In the genomic region with DNA sequence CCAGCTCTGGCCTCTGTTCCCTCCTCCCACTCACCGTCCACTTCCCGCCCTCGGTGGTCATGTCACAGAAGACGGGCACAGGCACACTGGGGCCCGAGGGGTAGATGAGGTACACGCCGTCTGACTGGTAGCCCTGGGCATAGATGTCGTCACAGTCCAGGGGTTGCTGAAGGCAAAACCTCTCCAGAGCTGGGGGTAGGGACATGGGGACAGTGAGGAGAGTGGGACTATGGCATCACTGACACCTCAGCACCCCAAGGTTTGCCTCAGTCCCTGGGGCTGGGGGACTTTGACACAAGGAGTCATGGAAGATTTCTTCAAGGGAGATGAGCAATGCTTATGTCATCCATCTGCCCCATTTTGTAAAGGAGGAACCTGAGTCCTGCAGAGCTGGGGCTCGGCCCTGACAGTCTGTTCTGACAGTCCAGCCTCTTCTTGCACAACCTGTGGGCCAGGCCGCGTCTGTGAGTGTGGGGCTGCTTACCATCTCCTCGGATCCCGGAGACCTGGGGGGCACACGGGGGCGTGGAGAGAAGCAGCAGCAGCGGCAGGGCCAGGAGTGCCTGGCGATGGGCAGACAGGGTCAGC, we compare ENCODE assay signal across 8 cellular contexts. TPM values are rescaled to one million over a fixed set of nuclear protein-coding genes. Genes with fewer than 3 reads are reported as not detected.
DNase-seq lines count a peak whose midpoint lies in the region; ATAC-seq, FAIRE-seq and TF ChIP-seq lines count a peak whose summit lies in the region.

No MANE protein-coding gene starts in this region.

- H3K27ac ChIP-seq in HepG2 (ENCODE audit: extremely low read length, insufficient read depth, low read length): no peak overlapping the region
- peak overlapping the region; percentile 91 for H3K27ac ChIP-seq in urinary bladder (ENCODE audit: low read depth)

- POLR2A ChIA-PET in HepG2 (lab: Yijun Ruan, JAX): interaction anchor here (1.0 to 3.9 kb wide), 3 partner anchors 8 to 48 kb away, joined by 3 to 33 read pairs (median 3); partner anchors contain the start of gene MAPK7

- H3K9ac ChIP-seq in HepG2 (ENCODE audit: insufficient read depth, low read depth, low read length): 0 out of 2 replicates have a peak overlapping the region, but pooled peaks have one; percentile 8

- no peak for TF ChIP-seq RAD21 in HepG2 (CRISPR knock-in tag; IDR thresholded peaks at IDR 0.05)

- intact Hi-C loops in HepG2 (cut with micrococcal nuclease; ENCODE audit: unreplicated experiment): no loop called here

- no peak overlapping the region for H2AFZ ChIP-seq in HepG2 (ENCODE audit: low read length)

- no peaks in the 10 kb centered on the region for H3K27me3 Mint-ChIP-seq in activated T-cell treated with anti-CD3 and anti-CD28 coated beads, Interleukin-2, amount 50 U/mL, for 4 hours (ENCODE audit: low read depth)

- H3K4me3 ChIP-seq in astrocyte of the spinal cord (ENCODE audit: low read depth, low read length) (peak overlapping the region; percentile 53), HepG2 (replicated peaks in 1 of 3; ENCODE audit: insufficient read depth in 1 of 3, low read depth in 2 of 3, low read length in 3 of 3) (peak overlapping the region in 2 of 3 experiments; percentile 42 to 60; a peak in 3 of 6 replicates), urinary bladder (ENCODE audit: low read depth, low read length) (peak overlapping the region; percentile 29)

- TF ChIP-seq CTCF in astrocyte of the spinal cord (IDR thresholded peaks at IDR 0.05; ENCODE audit: low read depth, low read length) (no peak), HepG2 (CRISPR knock-in tag; IDR thresholded peaks at IDR 0.05) (no peak)

- CTCF ChIA-PET in HepG2 (lab: Yijun Ruan, JAX; ENCODE audit: low intra/inter-chr PET ratio, low total read pairs): no interaction called here

- TF ChIP-seq EP300 in HepG2 (IDR thresholded peaks at IDR 0.05; ENCODE audit: low read depth in 2 of 2, low read length in 2 of 2): no peak
- no peak for TF ChIP-seq EP300 in HepG2 (CRISPR knock-in tag; IDR thresholded peaks at IDR 0.05; ENCODE audit: borderline replicate concordance)

- H3K36me3 ChIP-seq in HepG2 (replicated peaks in 1 of 2; ENCODE audit: control insufficient read depth in 1 of 2, insufficient read depth in 2 of 2, low read length in 2 of 2) (peaks cover 7 to 23% of the 10 kb centered on the region in 2 experiments; a peak in 4 of 5 replicates), urinary bladder (ENCODE audit: insufficient read depth) (no peaks in the 10 kb centered on the region)

- H3K27me3 ChIP-seq in HepG2 (ENCODE audit: control insufficient read depth in 1 of 2, insufficient read depth in 2 of 2, low read length in 2 of 2): peaks cover 0 to 14% of the 10 kb centered on the region in 2 experiments; a peak in 1 of 5 replicates

- no peak for FAIRE-seq in HepG2 (lab: Jason Lieb, UNC)

- H3K4me1 ChIP-seq in HepG2 (ENCODE audit: insufficient read depth, low read length) (peaks cover 29% of the 10 kb centered on the region), urinary bladder (ENCODE audit: insufficient read depth) (no peaks in the 10 kb centered on the region)

- peaks cover 11% of the 10 kb centered on the region for H3K36me3 Mint-ChIP-seq in activated T-cell treated with anti-CD3 and anti-CD28 coated beads, Interleukin-2, amount 50 U/mL, for 4 hours (ENCODE audit: insufficient read depth)

- in situ Hi-C loops in astrocyte of the spinal cord (cut with HindIII; ENCODE audit: low sequenced_read_pairs) (no loop called here), HepG2 (cut with HindIII; ENCODE audit: extremely low pct_ligation_motif_present, low pct_unique_long_range_greater_than_20kb) (no loop called here)

- no peak for TF ChIP-seq POLR2A in HepG2 (IDR thresholded peaks at IDR 0.05; ENCODE audit: insufficient read depth in 1 of 2, low read depth in 2 of 2, low read length in 2 of 2)

- no peaks in the 10 kb centered on the region for H4K20me1 ChIP-seq in HepG2 (ENCODE audit: insufficient read depth, low read length)

- 63% methylated on average over 7 of the region's 17 CpGs for WGBS in HepG2 (ENCODE audit: low lambda C conversion rate)
- WGBS in urinary bladder: 21% methylated on average over 17 of the region's 17 CpGs

- DNase-seq in activated T-cell treated with anti-CD3 and anti-CD28 coated beads, Interleukin-2, amount 50 U/mL, for 4 hours: no peak
- no peak for DNase-seq in activated T-cell treated with anti-CD3 and anti-CD28 coated beads, Interleukin-2, amount 50 U/mL, for 1 hour
- DNase-seq in astrocyte of the spinal cord (ENCODE audit: low read depth, low spot score) (peak; percentile 74), HepG2 (ENCODE audit: low spot score) (no peak), NCI-H2029 treated with DMSO at 0.1 percent for 48 hours (lab: John Stamatoyannopoulos, UW) (no peak)

- no peak overlapping the region for H3K4me3 Mint-ChIP-seq in activated T-cell treated with anti-CD3 and anti-CD28 coated beads, Interleukin-2, amount 50 U/mL, for 4 hours

- H3K9me3 Mint-ChIP-seq in activated T-cell treated with anti-CD3 and anti-CD28 coated beads, Interleukin-2, amount 50 U/mL, for 4 hours: no peaks in the 10 kb centered on the region

- H3K9me3 ChIP-seq in HepG2 (ENCODE audit: low read length): no peaks in the 10 kb centered on the region

- ATAC-seq in activated T-cell treated with anti-CD3 and anti-CD28 coated beads, Interleukin-2, amount 50 U/mL, for 4 hours: peak; percentile 41 to 47
- ATAC-seq in HepG2 (peak; percentile 62), HG03432 (IDR thresholded peaks at IDR 0.05; ENCODE audit: unreplicated experiment) (no peak), HG03097 (IDR thresholded peaks at IDR 0.05; ENCODE audit: low FRiP score, unreplicated experiment) (no peak)

- H3K4me2 ChIP-seq in HepG2 (ENCODE audit: low read depth, low read length): peak overlapping the region; percentile 71

- peaks cover 1% of the 10 kb centered on the region for H3K4me1 Mint-ChIP-seq in activated T-cell treated with anti-CD3 and anti-CD28 coated beads, Interleukin-2, amount 50 U/mL, for 4 hours (ENCODE audit: low read depth)

- no peaks in the 10 kb centered on the region for H3K79me2 ChIP-seq in HepG2 (ENCODE audit: insufficient read depth, low read length)

- BruUV-seq in HepG2 (replicated peaks; lab: Mats Ljungman, UMichigan): no TSS peak

RNA-seq across cellular contexts. Expression of gene MFAP4, which starts 0.6 kb away (rescaled TPM):
- under 1 TPM; 0.13 to 0.48 (median 0.30) TPM for total RNA-seq in activated T-cell treated with anti-CD3 and anti-CD28 coated beads, Interleukin-2, amount 50 U/mL, for 4 hours
- total RNA-seq in HepG2 (2016; rRNA removed; fragmentation: Illumina TruSeq; extraction: Trizol) (not detected in 2 replicates), urinary bladder (123 TPM)
- total RNA-seq in HepG2 (2016; cell fraction: cytosol; rRNA removed; fragmentation: Illumina TruSeq; extraction: Trizol; ENCODE audit: low read depth): not detected in 2 replicates
- total RNA-seq in HepG2 (2016; cell fraction: insoluble cytoplasmic fraction; rRNA removed; fragmentation: Illumina TruSeq; extraction: Trizol): 0.13 TPM in 1 of 2 replicates, not detected in the other
- total RNA-seq in HepG2 (2016; cell fraction: membrane; rRNA removed; fragmentation: Illumina TruSeq; extraction: Trizol): not detected in 2 replicates
- total RNA-seq in HepG2 (2016; cell fraction: nucleus; rRNA removed; fragmentation: Illumina TruSeq; extraction: Trizol): not detected in 2 replicates
- polyA plus RNA-seq in HepG2 (2011; rRNA removed) (0.08 and 0.59 TPM in 2 replicates), urinary bladder (1,046 TPM)
- 0.16 and 0.23 TPM in 2 replicates for polyA plus RNA-seq in HepG2 (2011; cell fraction: cytosol; rRNA removed)
- polyA plus RNA-seq in HepG2 (2011; cell fraction: nucleus; rRNA removed): 0.23 and 0.88 TPM in 2 replicates
- 0.27 and 0.75 TPM in 2 replicates for polyA plus RNA-seq in HepG2 (2012)
- not detected in 2 replicates for polyA plus RNA-seq in HepG2 (2016; cell fraction: cytosol; fragmentation: Illumina TruSeq; extraction: Trizol; ENCODE audit: low read depth)
- polyA plus RNA-seq in HepG2 (2016; cell fraction: insoluble cytoplasmic fraction; fragmentation: Illumina TruSeq; extraction: Trizol; ENCODE audit: low read depth): not detected in 2 replicates
- polyA plus RNA-seq in HepG2 (2016; cell fraction: membrane; fragmentation: Illumina TruSeq; extraction: Trizol; ENCODE audit: low read depth): not detected in 2 replicates
- polyA plus RNA-seq in HepG2 (2016; cell fraction: nucleus; fragmentation: Illumina TruSeq; extraction: Trizol; ENCODE audit: insufficient read depth, low read depth): not detected in 2 replicates
- polyA minus RNA-seq in HepG2 (2011; rRNA and poly(A)+ RNA removed; ENCODE audit: low replicate concordance): 0.12 TPM in 1 of 2 replicates, not detected in the other
- polyA minus RNA-seq in HepG2 (2011; cell fraction: cytosol; rRNA and poly(A)+ RNA removed): 0.69 TPM in 1 of 2 replicates, not detected in the other
- not detected in 2 replicates for polyA minus RNA-seq in HepG2 (2011; cell fraction: nucleus; rRNA and poly(A)+ RNA removed)

RNA-seq across cellular contexts. Expression of gene MAPK7, which starts 8.1 kb away (rescaled TPM):
- total RNA-seq in activated T-cell treated with anti-CD3 and anti-CD28 coated beads, Interleukin-2, amount 50 U/mL, for 4 hours: 10 to 100 TPM; 10.9 to 12.7 (median 12.1) TPM
- total RNA-seq in HepG2 (2016; rRNA removed; fragmentation: Illumina TruSeq; extraction: Trizol) (2.9 and 3.7 TPM in 2 replicates), urinary bladder (15.8 TPM)
- 2.7 and 3.5 TPM in 2 replicates for total RNA-seq in HepG2 (2016; cell fraction: cytosol; rRNA removed; fragmentation: Illumina TruSeq; extraction: Trizol; ENCODE audit: low read depth)
- 3.5 and 4.6 TPM in 2 replicates for total RNA-seq in HepG2 (2016; cell fraction: insoluble cytoplasmic fraction; rRNA removed; fragmentation: Illumina TruSeq; extraction: Trizol)
- 4.4 and 4.5 TPM in 2 replicates for total RNA-seq in HepG2 (2016; cell fraction: membrane; rRNA removed; fragmentation: Illumina TruSeq; extraction: Trizol)
- total RNA-seq in HepG2 (2016; cell fraction: nucleus; rRNA removed; fragmentation: Illumina TruSeq; extraction: Trizol): 5.1 and 5.6 TPM in 2 replicates
- polyA plus RNA-seq in HepG2 (2011; rRNA removed) (5.9 and 6.4 TPM in 2 replicates), urinary bladder (32.8 TPM)
- polyA plus RNA-seq in HepG2 (2011; cell fraction: cytosol; rRNA removed): 2.6 TPM in 2 replicates
- 15.5 and 19.3 TPM in 2 replicates for polyA plus RNA-seq in HepG2 (2011; cell fraction: nucleus; rRNA removed)
- polyA plus RNA-seq in HepG2 (2012): 4.7 and 7.2 TPM in 2 replicates
- polyA plus RNA-seq in HepG2 (2016; cell fraction: cytosol; fragmentation: Illumina TruSeq; extraction: Trizol; ENCODE audit: low read depth): 2.3 and 3.1 TPM in 2 replicates
- 5.8 and 8.5 TPM in 2 replicates for polyA plus RNA-seq in HepG2 (2016; cell fraction: insoluble cytoplasmic fraction; fragmentation: Illumina TruSeq; extraction: Trizol; ENCODE audit: low read depth)
- 4.2 TPM in 2 replicates for polyA plus RNA-seq in HepG2 (2016; cell fraction: membrane; fragmentation: Illumina TruSeq; extraction: Trizol; ENCODE audit: low read depth)
- polyA plus RNA-seq in HepG2 (2016; cell fraction: nucleus; fragmentation: Illumina TruSeq; extraction: Trizol; ENCODE audit: insufficient read depth, low read depth): 12.9 and 19.5 TPM in 2 replicates
- 23.8 and 23.9 TPM in 2 replicates for polyA minus RNA-seq in HepG2 (2011; rRNA and poly(A)+ RNA removed; ENCODE audit: low replicate concordance)
- polyA minus RNA-seq in HepG2 (2011; cell fraction: cytosol; rRNA and poly(A)+ RNA removed): 4.7 and 7.5 TPM in 2 replicates
- 20.3 and 20.4 TPM in 2 replicates for polyA minus RNA-seq in HepG2 (2011; cell fraction: nucleus; rRNA and poly(A)+ RNA removed)

RNA-seq across cellular contexts. Expression of gene B9D1, which starts 23.8 kb away (rescaled TPM):
- total RNA-seq in activated T-cell treated with anti-CD3 and anti-CD28 coated beads, Interleukin-2, amount 50 U/mL, for 4 hours: 1 to 10 TPM; 5.4 to 7.6 (median 6.6) TPM
- total RNA-seq in HepG2 (2016; rRNA removed; fragmentation: Illumina TruSeq; extraction: Trizol) (26.2 and 27.7 TPM in 2 replicates), urinary bladder (14.5 TPM)
- total RNA-seq in HepG2 (2016; cell fraction: cytosol; rRNA removed; fragmentation: Illumina TruSeq; extraction: Trizol; ENCODE audit: low read depth): 7.2 and 9.1 TPM in 2 replicates
- total RNA-seq in HepG2 (2016; cell fraction: insoluble cytoplasmic fraction; rRNA removed; fragmentation: Illumina TruSeq; extraction: Trizol): 28.5 TPM in 2 replicates
- 9.6 and 12.5 TPM in 2 replicates for total RNA-seq in HepG2 (2016; cell fraction: membrane; rRNA removed; fragmentation: Illumina TruSeq; extraction: Trizol)
- total RNA-seq in HepG2 (2016; cell fraction: nucleus; rRNA removed; fragmentation: Illumina TruSeq; extraction: Trizol): 16.8 and 19.2 TPM in 2 replicates
- polyA plus RNA-seq in HepG2 (2011; rRNA removed) (28.7 and 31.1 TPM in 2 replicates), urinary bladder (14.4 TPM)
- polyA plus RNA-seq in HepG2 (2011; cell fraction: cytosol; rRNA removed): 19.7 and 34.3 TPM in 2 replicates
- 46.3 and 48.7 TPM in 2 replicates for polyA plus RNA-seq in HepG2 (2011; cell fraction: nucleus; rRNA removed)
- polyA plus RNA-seq in HepG2 (2012): 11.8 and 12.8 TPM in 2 replicates
- 6.7 and 10.3 TPM in 2 replicates for polyA plus RNA-seq in HepG2 (2016; cell fraction: cytosol; fragmentation: Illumina TruSeq; extraction: Trizol; ENCODE audit: low read depth)
- 27.9 and 32.0 TPM in 2 replicates for polyA plus RNA-seq in HepG2 (2016; cell fraction: insoluble cytoplasmic fraction; fragmentation: Illumina TruSeq; extraction: Trizol; ENCODE audit: low read depth)
- polyA plus RNA-seq in HepG2 (2016; cell fraction: membrane; fragmentation: Illumina TruSeq; extraction: Trizol; ENCODE audit: low read depth): 6.2 and 7.2 TPM in 2 replicates
- 31.9 and 36.2 TPM in 2 replicates for polyA plus RNA-seq in HepG2 (2016; cell fraction: nucleus; fragmentation: Illumina TruSeq; extraction: Trizol; ENCODE audit: insufficient read depth, low read depth)
- polyA minus RNA-seq in HepG2 (2011; rRNA and poly(A)+ RNA removed; ENCODE audit: low replicate concordance): 24.4 and 68.8 TPM in 2 replicates
- 7.4 and 11.4 TPM in 2 replicates for polyA minus RNA-seq in HepG2 (2011; cell fraction: cytosol; rRNA and poly(A)+ RNA removed)
- 19.1 and 22.0 TPM in 2 replicates for polyA minus RNA-seq in HepG2 (2011; cell fraction: nucleus; rRNA and poly(A)+ RNA removed)

RNA-seq across cellular contexts. Expression of gene RNF112, which starts 24.7 kb away (rescaled TPM):
- under 1 TPM in 2 of 3 donors, not detected in 1; 0.18 to 0.30 TPM for total RNA-seq in activated T-cell treated with anti-CD3 and anti-CD28 coated beads, Interleukin-2, amount 50 U/mL, for 4 hours
- total RNA-seq in HepG2 (2016; rRNA removed; fragmentation: Illumina TruSeq; extraction: Trizol) (not detected in 2 replicates), urinary bladder (3.1 TPM)
- not detected in 2 replicates for total RNA-seq in HepG2 (2016; cell fraction: cytosol; rRNA removed; fragmentation: Illumina TruSeq; extraction: Trizol; ENCODE audit: low read depth)
- not detected in 2 replicates for total RNA-seq in HepG2 (2016; cell fraction: insoluble cytoplasmic fraction; rRNA removed; fragmentation: Illumina TruSeq; extraction: Trizol)
- not detected in 2 replicates for total RNA-seq in HepG2 (2016; cell fraction: membrane; rRNA removed; fragmentation: Illumina TruSeq; extraction: Trizol)
- not detected in 2 replicates for total RNA-seq in HepG2 (2016; cell fraction: nucleus; rRNA removed; fragmentation: Illumina TruSeq; extraction: Trizol)
- polyA plus RNA-seq in HepG2 (2011; rRNA removed) (0.01 and 0.05 TPM in 2 replicates), urinary bladder (17.4 TPM)
- 0.01 TPM in 1 of 2 replicates, not detected in the other for polyA plus RNA-seq in HepG2 (2011; cell fraction: cytosol; rRNA removed)
- 0.73 and 0.85 TPM in 2 replicates for polyA plus RNA-seq in HepG2 (2011; cell fraction: nucleus; rRNA removed)
- polyA plus RNA-seq in HepG2 (2012): 0.27 and 0.52 TPM in 2 replicates
- polyA plus RNA-seq in HepG2 (2016; cell fraction: cytosol; fragmentation: Illumina TruSeq; extraction: Trizol; ENCODE audit: low read depth): not detected in 2 replicates
- not detected in 2 replicates for polyA plus RNA-seq in HepG2 (2016; cell fraction: insoluble cytoplasmic fraction; fragmentation: Illumina TruSeq; extraction: Trizol; ENCODE audit: low read depth)
- not detected in 2 replicates for polyA plus RNA-seq in HepG2 (2016; cell fraction: membrane; fragmentation: Illumina TruSeq; extraction: Trizol; ENCODE audit: low read depth)
- polyA plus RNA-seq in HepG2 (2016; cell fraction: nucleus; fragmentation: Illumina TruSeq; extraction: Trizol; ENCODE audit: insufficient read depth, low read depth): not detected in 2 replicates
- 0.14 TPM in 1 of 2 replicates, not detected in the other for polyA minus RNA-seq in HepG2 (2011; rRNA and poly(A)+ RNA removed; ENCODE audit: low replicate concordance)
- not detected in 2 replicates for polyA minus RNA-seq in HepG2 (2011; cell fraction: cytosol; rRNA and poly(A)+ RNA removed)
- 0.13 TPM in 1 of 2 replicates, not detected in the other for polyA minus RNA-seq in HepG2 (2011; cell fraction: nucleus; rRNA and poly(A)+ RNA removed)

Comparison
In these comparisons a context has a peak if more than half of its experiments do, and no peak if none do; other contexts are left out.
1. ATAC-seq: peak in activated T-cell treated with anti-CD3 and anti-CD28 coated beads, Interleukin-2, amount 50 U/mL, for 4 hours (2 of 2) and HepG2 (single experiment); none in HG03432 (single experiment) and HG03097 (single experiment).
2. RNA of gene MFAP4, which starts 0.6 kb away (total RNA-seq): 123 TPM in urinary bladder (single experiment); 0.13 to 0.48 TPM in activated T-cell treated with anti-CD3 and anti-CD28 coated beads, Interleukin-2, amount 50 U/mL, for 4 hours and 0.13 TPM in HepG2; every median in the first group is over 10 times any median in the second.
3. Peak in every context shown above with its lines, with median percentiles within 50 percentile points of each other: H3K4me3 ChIP-seq.